In the genomic region with DNA sequence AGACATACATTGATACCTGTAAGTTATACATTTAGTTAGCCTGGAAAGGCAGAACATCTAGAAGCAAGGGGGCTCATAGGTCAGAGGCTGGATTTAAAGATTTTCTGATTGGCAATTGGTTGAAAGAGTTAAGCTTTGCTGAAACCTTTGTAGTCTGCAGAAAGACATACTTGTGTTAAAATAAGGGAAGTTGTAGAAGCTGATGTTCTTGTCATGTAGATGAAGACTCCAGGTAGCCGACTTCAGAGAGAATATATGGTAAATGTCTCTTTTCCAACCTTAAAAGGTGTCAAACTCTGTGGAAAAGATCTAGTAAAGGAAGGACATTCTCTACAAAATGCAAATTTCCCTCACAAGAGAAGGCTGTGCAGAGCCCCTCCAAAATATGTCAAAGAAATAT, we compare ENCODE assay signal across 1 cellular context.
TF ChIP-seq lines count a peak whose summit lies in the region.

No MANE protein-coding gene starts in this region.

TF ChIP-seq in WTC11, 78 proteins besides CTCF, POLR2A, EP300 and RAD21 (continued from another document):
- TF ChIP-seq, protein P1, sequence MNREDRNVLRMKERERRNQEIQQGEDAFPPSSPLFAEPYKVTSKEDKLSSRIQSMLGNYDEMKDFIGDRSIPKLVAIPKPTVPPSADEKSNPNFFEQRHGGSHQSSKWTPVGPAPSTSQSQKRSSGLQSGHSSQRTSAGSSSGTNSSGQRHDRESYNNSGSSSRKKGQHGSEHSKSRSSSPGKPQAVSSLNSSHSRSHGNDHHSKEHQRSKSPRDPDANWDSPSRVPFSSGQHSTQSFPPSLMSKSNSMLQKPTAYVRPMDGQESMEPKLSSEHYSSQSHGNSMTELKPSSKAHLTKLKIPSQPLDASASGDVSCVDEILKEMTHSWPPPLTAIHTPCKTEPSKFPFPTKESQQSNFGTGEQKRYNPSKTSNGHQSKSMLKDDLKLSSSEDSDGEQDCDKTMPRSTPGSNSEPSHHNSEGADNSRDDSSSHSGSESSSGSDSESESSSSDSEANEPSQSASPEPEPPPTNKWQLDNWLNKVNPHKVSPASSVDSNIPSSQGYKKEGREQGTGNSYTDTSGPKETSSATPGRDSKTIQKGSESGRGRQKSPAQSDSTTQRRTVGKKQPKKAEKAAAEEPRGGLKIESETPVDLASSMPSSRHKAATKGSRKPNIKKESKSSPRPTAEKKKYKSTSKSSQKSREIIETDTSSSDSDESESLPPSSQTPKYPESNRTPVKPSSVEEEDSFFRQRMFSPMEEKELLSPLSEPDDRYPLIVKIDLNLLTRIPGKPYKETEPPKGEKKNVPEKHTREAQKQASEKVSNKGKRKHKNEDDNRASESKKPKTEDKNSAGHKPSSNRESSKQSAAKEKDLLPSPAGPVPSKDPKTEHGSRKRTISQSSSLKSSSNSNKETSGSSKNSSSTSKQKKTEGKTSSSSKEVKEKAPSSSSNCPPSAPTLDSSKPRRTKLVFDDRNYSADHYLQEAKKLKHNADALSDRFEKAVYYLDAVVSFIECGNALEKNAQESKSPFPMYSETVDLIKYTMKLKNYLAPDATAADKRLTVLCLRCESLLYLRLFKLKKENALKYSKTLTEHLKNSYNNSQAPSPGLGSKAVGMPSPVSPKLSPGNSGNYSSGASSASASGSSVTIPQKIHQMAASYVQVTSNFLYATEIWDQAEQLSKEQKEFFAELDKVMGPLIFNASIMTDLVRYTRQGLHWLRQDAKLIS (CRISPR knock-in tag; IDR thresholded peaks at IDR 0.05; ENCODE audit: borderline replicate concordance): no peak
- TF ChIP-seq, protein P2, sequence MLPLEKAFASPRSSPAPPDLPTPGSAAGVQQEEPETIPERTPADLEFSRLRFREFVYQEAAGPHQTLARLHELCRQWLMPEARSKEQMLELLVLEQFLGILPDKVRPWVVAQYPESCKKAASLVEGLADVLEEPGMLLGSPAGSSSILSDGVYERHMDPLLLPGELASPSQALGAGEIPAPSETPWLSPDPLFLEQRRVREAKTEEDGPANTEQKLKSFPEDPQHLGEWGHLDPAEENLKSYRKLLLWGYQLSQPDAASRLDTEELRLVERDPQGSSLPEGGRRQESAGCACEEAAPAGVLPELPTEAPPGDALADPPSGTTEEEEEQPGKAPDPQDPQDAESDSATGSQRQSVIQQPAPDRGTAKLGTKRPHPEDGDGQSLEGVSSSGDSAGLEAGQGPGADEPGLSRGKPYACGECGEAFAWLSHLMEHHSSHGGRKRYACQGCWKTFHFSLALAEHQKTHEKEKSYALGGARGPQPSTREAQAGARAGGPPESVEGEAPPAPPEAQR (CRISPR knock-in tag; IDR thresholded peaks at IDR 0.05): no peak
- TF ChIP-seq ZNF219 (CRISPR knock-in tag; IDR thresholded peaks at IDR 0.05; ENCODE audit: borderline replicate concordance) (no peak), GABPB1 (CRISPR knock-in tag; IDR thresholded peaks at IDR 0.05) (no peak), SMAD3 (CRISPR knock-in tag; IDR thresholded peaks at IDR 0.05; ENCODE audit: borderline replicate concordance) (no peak), NR3C1 (CRISPR knock-in tag; conservative IDR thresholded peaks at IDR 0.05; ENCODE audit: low read depth) (no peak)
- TF ChIP-seq, protein P3, sequence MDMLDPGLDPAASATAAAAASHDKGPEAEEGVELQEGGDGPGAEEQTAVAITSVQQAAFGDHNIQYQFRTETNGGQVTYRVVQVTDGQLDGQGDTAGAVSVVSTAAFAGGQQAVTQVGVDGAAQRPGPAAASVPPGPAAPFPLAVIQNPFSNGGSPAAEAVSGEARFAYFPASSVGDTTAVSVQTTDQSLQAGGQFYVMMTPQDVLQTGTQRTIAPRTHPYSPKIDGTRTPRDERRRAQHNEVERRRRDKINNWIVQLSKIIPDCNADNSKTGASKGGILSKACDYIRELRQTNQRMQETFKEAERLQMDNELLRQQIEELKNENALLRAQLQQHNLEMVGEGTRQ (CRISPR knock-in tag; IDR thresholded peaks at IDR 0.05): no peak
- TF ChIP-seq, protein P4, sequence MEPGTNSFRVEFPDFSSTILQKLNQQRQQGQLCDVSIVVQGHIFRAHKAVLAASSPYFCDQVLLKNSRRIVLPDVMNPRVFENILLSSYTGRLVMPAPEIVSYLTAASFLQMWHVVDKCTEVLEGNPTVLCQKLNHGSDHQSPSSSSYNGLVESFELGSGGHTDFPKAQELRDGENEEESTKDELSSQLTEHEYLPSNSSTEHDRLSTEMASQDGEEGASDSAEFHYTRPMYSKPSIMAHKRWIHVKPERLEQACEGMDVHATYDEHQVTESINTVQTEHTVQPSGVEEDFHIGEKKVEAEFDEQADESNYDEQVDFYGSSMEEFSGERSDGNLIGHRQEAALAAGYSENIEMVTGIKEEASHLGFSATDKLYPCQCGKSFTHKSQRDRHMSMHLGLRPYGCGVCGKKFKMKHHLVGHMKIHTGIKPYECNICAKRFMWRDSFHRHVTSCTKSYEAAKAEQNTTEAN (CRISPR knock-in tag; IDR thresholded peaks at IDR 0.05): no peak
- TF ChIP-seq, protein P5, sequence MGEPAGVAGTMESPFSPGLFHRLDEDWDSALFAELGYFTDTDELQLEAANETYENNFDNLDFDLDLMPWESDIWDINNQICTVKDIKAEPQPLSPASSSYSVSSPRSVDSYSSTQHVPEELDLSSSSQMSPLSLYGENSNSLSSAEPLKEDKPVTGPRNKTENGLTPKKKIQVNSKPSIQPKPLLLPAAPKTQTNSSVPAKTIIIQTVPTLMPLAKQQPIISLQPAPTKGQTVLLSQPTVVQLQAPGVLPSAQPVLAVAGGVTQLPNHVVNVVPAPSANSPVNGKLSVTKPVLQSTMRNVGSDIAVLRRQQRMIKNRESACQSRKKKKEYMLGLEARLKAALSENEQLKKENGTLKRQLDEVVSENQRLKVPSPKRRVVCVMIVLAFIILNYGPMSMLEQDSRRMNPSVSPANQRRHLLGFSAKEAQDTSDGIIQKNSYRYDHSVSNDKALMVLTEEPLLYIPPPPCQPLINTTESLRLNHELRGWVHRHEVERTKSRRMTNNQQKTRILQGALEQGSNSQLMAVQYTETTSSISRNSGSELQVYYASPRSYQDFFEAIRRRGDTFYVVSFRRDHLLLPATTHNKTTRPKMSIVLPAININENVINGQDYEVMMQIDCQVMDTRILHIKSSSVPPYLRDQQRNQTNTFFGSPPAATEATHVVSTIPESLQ (CRISPR knock-in tag; IDR thresholded peaks at IDR 0.05): no peak
